ENCODE assay signal across 19 cellular contexts in genomic region chr4:95363579-95363965, GRCh38.
DNase-seq lines count a peak whose midpoint lies in the region; ATAC-seq lines count a peak whose summit lies in the region.
"Had no signal": no experiment of that assay in that cellular context is flagged by ENCODE, and none has a peak within 500 bp of the region (broad histone marks: within the 10 kb centered on the region; RNA-seq: fewer than 3 reads in every experiment).

No MANE protein-coding gene starts in this region.

- 78 to 83% methylated on average over 2 of the region's 2 CpGs for WGBS in aorta, 2 donors

- H3K4me1 ChIP-seq in aorta (ENCODE audit: control insufficient read depth in 1 of 2, insufficient read depth in 2 of 2, low read length in 2 of 2), result peaks cover 5% of the 10 kb centered on the region in 2 donors
- H3K4me1 ChIP-seq: colonic mucosa had no signal

- H3K27me3 ChIP-seq in layer of hippocampus (ENCODE audit: control insufficient read depth, insufficient read depth, low read length) (no peaks in the 10 kb centered on the region), aorta (ENCODE audit: control insufficient read depth in 1 of 2, insufficient read depth in 2 of 2, low read length in 1 of 2) (no peaks in the 10 kb centered on the region)
- H3K27me3 ChIP-seq: colonic mucosa, stomach had no signal

- H3K9me3 ChIP-seq in aorta (ENCODE audit: control insufficient read depth, low read length), result no peaks in the 10 kb centered on the region
- H3K9me3 ChIP-seq: colonic mucosa, lower lobe of right lung, stomach had no signal

- intact Hi-C loops in aorta (cut with DNase I), result no loop called here

- no peaks in the 10 kb centered on the region for H3K36me3 ChIP-seq in aorta (ENCODE audit: control insufficient read depth in 1 of 2, insufficient read depth in 2 of 2, low read length in 1 of 2)
- H3K36me3 ChIP-seq: colonic mucosa, lower lobe of right lung, stomach had no signal

- peak overlapping the region; percentile 84 for H3K27ac ChIP-seq in angular gyrus (ENCODE audit: low read depth, low read length)
- peak overlapping the region; percentile 85 for H3K27ac ChIP-seq in layer of hippocampus (ENCODE audit: low read depth, low read length)
- H3K27ac ChIP-seq in aorta (ENCODE audit: low read depth in 1 of 2, low read length in 2 of 2), result no peak overlapping the region
- H3K27ac ChIP-seq: colonic mucosa, lower lobe of right lung, PC-9, stomach had no signal

- ATAC-seq in aorta (ENCODE audit: low FRiP score), result peak; percentile 27
- no peak for ATAC-seq in HG03521 (IDR thresholded peaks at IDR 0.05; ENCODE audit: unreplicated experiment)

- DNase-seq in NCI-H1105 treated with DMSO at 0.1 percent for 48 hours (lab: John Stamatoyannopoulos, UW) (peak; percentile 22), NCI-H1105 (lab: John Stamatoyannopoulos, UW) (no peak), aorta (no peak), iPS-NIHi11 (ENCODE audit: low spot score) (no peak)
- no peak for DNase-seq in stimulated activated naive CD4-positive, alpha-beta T cell treated with Interleukin-2 at 50 U/mL for 16 hours (lab: John Stamatoyannopoulos, UW)
- DNase-seq: 8988T; activated CD4-positive, alpha-beta T cell treated with anti-CD3 and anti-CD28 coated beads, Interleukin-2, amount 50 U/mL, for 4 hours; activated naive CD8-positive, alpha-beta T cell treated with anti-CD3 and anti-CD28 coated beads, Interleukin-2, amount 10 ng/mL, durations not matched to agents 7 days and 5 days; DMS79; Karpas-422; lower lobe of right lung; NCI-H1048; PC-9; Right ventricle myocardium superior; stomach had no signal

- no peak overlapping the region for H3K4me3 ChIP-seq in aorta (ENCODE audit: low read length in 2 of 2)
- H3K4me3 ChIP-seq: colonic mucosa, lower lobe of right lung, PC-9, stomach had no signal

Comparison
In these comparisons a context has a peak if more than half of its experiments do, and no peak if none do; other contexts are left out.
1. H3K27ac ChIP-seq: peak in angular gyrus (single experiment) and layer of hippocampus (single experiment); none in aorta (0 of 2).